Comparison of ENCODE assay signal across 1 cellular context in the genomic region with DNA sequence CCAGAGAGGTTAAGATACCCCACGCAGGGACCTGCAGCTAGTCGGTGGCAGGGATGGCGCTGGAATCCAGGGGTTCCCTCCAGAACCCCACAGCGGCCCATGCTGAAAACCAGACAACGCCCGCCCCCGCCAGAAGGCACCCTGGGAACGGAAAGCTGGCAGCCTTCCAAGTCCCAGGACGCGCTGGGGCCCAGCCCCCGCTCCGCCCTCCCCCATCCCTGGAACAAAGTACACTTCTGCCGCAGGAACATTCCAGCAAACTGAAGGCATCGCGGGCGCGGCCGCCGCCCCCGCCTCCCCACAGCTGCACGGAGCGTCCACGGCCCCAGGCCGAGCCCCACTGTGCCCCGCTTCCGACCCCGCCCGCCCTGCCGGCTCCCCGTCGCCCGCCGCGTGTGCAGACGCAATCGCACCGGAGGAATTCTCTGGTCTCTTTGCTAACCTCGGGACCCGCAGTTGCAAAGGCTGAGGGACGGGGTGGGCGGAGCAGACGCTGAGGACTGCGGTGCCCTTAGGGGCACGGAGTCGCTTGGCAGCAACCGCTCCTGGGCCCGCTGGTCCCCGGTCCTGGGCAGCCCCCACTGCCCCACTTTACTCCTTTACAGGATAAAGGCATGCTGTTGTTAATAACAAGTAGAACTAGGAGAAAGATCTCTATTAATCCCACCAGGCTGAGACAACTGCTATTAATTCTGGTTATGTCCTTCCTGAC.
A peak's percentile ranks its signal among the peaks of the same experiment; 100 is the strongest.
TF ChIP-seq lines count a peak whose summit lies in the region.

No MANE protein-coding gene starts in this region.

TF ChIP-seq in IMR-90, 13 proteins besides CTCF, POLR2A, EP300 and RAD21:
- TF ChIP-seq MAZ (IDR thresholded peaks at IDR 0.05; ENCODE audit: borderline replicate concordance, low read depth, low read length) (peak; percentile 22; the same call in 1 of the 2 replicates), MAFK (IDR thresholded peaks at IDR 0.05; ENCODE audit: low read depth, low read length) (no peak), BHLHE40 (IDR thresholded peaks at IDR 0.05; ENCODE audit: low read depth, low read length) (no peak), CEBPB (IDR thresholded peaks at IDR 0.05; ENCODE audit: low read depth, low read length) (peak; percentile 21; the same call in 1 of the 2 replicates)
